Comparison of ENCODE assay signal across 1 cellular context in the genomic region with DNA sequence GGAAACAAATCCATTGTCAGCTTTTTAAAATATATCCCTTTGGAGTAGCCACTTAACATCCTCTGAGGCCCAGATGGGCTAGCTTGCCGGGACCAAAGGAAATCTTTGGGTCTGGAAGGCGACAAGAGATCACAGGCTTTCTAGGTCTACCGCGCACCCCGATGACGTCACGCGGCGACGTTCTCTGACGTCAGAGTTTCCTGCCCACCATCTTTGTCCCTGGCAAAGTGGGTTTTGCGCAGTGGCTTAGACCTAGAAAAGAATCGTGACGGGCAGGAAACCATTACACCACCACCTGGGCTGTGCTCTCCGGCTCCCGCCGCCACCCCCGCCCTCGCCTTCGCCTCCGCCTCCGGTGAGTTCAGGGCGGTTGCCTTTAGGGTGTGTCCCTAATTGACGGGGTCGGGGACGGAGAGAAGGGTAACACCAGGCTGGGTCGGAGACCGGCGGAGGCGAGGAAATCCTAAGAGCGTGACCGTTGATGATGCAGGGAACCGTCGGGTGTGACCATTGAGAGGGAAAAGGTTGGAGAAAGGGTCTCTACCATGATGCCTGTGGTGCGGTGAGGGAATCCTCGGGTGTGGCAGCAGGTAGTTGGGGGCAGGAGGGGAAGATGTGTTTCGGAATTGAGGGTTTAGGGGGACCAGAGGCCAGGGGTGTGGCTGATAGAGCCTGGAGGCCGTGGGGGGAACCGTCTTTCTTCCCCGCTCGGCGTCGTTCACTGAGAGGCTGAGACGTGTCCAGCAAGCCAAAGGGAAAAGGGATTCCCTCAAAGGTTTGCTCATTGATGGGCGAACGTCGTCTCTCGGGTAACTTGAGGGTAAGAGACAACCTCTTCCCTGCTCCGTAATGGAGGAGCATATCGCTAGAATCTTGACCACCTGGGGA.
A peak's percentile ranks its signal among the peaks of the same experiment; 100 is the strongest.
TF ChIP-seq lines count a peak whose summit lies in the region.

A gene (plus strand): TSS at position 249 of the 888 bp plus-strand sequence. CDS start 6,709 bp downstream, outside the sequence.

TF ChIP-seq in HepG2, 621 proteins besides CTCF, POLR2A, EP300 and RAD21 (continued from another document and continues in another):
- TF ChIP-seq, protein P1, sequence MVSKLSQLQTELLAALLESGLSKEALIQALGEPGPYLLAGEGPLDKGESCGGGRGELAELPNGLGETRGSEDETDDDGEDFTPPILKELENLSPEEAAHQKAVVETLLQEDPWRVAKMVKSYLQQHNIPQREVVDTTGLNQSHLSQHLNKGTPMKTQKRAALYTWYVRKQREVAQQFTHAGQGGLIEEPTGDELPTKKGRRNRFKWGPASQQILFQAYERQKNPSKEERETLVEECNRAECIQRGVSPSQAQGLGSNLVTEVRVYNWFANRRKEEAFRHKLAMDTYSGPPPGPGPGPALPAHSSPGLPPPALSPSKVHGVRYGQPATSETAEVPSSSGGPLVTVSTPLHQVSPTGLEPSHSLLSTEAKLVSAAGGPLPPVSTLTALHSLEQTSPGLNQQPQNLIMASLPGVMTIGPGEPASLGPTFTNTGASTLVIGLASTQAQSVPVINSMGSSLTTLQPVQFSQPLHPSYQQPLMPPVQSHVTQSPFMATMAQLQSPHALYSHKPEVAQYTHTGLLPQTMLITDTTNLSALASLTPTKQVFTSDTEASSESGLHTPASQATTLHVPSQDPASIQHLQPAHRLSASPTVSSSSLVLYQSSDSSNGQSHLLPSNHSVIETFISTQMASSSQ (IDR thresholded peaks at IDR 0.05; ENCODE audit: low read depth) = no peak
- TF ChIP-seq, protein P1 (CRISPR knock-in tag; IDR thresholded peaks at IDR 0.05; ENCODE audit: borderline replicate concordance) = no peak
- TF ChIP-seq NFATC3 (CRISPR knock-in tag; IDR thresholded peaks at IDR 0.05) (no peak), ZIK1 (CRISPR knock-in tag; IDR thresholded peaks at IDR 0.05; ENCODE audit: borderline replicate concordance, low read depth) (0 out of 2 replicates have a peak, but pooled peaks have one; percentile 22), POGZ (CRISPR knock-in tag; IDR thresholded peaks at IDR 0.05) (peak; percentile 98), PAF1 (CRISPR knock-in tag; IDR thresholded peaks at IDR 0.05) (no peak), ZBTB7B (CRISPR knock-in tag; IDR thresholded peaks at IDR 0.05) (0 out of 2 replicates have a peak, but pooled peaks have one; percentile 39), CENPT (CRISPR knock-in tag; IDR thresholded peaks at IDR 0.05; ENCODE audit: low read depth) (no peak), SMC3 (IDR thresholded peaks at IDR 0.05; ENCODE audit: low read length) (no peak), ZFX (CRISPR knock-in tag; IDR thresholded peaks at IDR 0.05; ENCODE audit: low read depth) (peak; percentile 72), ZMYM3 (CRISPR knock-in tag; IDR thresholded peaks at IDR 0.05) (no peak), SALL2 (CRISPR knock-in tag; IDR thresholded peaks at IDR 0.05) (peak; percentile 26; the same call in 1 of the 2 replicates), ZNF546 (CRISPR knock-in tag; conservative IDR thresholded peaks at IDR 0.05) (no peak), SPEN (CRISPR knock-in tag; IDR thresholded peaks at IDR 0.05; ENCODE audit: low read depth) (peak; percentile 90), MIER2 (CRISPR knock-in tag; IDR thresholded peaks at IDR 0.05) (no peak), SMARCC2 (IDR thresholded peaks at IDR 0.05) (peak; percentile 98; the same call in 1 of the 2 replicates), ZFY (CRISPR knock-in tag; IDR thresholded peaks at IDR 0.05) (peak; percentile 62; the same call in 1 of the 2 replicates), ZNF598 (CRISPR knock-in tag; IDR thresholded peaks at IDR 0.05; ENCODE audit: borderline replicate concordance) (no peak), HDAC6 (IDR thresholded peaks at IDR 0.05; ENCODE audit: low read depth, low read length) (no peak), HDAC1 (CRISPR knock-in tag; IDR thresholded peaks at IDR 0.05) (peak; percentile 82), ZNF562 (CRISPR knock-in tag; IDR thresholded peaks at IDR 0.05; ENCODE audit: borderline replicate concordance) (no peak), ELF1 (CRISPR knock-in tag; IDR thresholded peaks at IDR 0.05) (peak; percentile 94), ZNF850 (CRISPR knock-in tag; conservative IDR thresholded peaks at IDR 0.05) (no peak), ZKSCAN5 (CRISPR knock-in tag; IDR thresholded peaks at IDR 0.05) (no peak), MAFK (conservative IDR thresholded peaks at IDR 0.05 in 1 of 2, IDR thresholded peaks at IDR 0.05 in 1 of 2; ENCODE audit: low read length in 2 of 2) (0 out of 4 replicates have a peak, but pooled peaks of 1 of the 2 experiments have one; percentile 0), ZNF343 (CRISPR knock-in tag; IDR thresholded peaks at IDR 0.05) (no peak), ZNF274 (CRISPR knock-in tag; IDR thresholded peaks at IDR 0.05) (no peak)
- TF ChIP-seq, protein P2, sequence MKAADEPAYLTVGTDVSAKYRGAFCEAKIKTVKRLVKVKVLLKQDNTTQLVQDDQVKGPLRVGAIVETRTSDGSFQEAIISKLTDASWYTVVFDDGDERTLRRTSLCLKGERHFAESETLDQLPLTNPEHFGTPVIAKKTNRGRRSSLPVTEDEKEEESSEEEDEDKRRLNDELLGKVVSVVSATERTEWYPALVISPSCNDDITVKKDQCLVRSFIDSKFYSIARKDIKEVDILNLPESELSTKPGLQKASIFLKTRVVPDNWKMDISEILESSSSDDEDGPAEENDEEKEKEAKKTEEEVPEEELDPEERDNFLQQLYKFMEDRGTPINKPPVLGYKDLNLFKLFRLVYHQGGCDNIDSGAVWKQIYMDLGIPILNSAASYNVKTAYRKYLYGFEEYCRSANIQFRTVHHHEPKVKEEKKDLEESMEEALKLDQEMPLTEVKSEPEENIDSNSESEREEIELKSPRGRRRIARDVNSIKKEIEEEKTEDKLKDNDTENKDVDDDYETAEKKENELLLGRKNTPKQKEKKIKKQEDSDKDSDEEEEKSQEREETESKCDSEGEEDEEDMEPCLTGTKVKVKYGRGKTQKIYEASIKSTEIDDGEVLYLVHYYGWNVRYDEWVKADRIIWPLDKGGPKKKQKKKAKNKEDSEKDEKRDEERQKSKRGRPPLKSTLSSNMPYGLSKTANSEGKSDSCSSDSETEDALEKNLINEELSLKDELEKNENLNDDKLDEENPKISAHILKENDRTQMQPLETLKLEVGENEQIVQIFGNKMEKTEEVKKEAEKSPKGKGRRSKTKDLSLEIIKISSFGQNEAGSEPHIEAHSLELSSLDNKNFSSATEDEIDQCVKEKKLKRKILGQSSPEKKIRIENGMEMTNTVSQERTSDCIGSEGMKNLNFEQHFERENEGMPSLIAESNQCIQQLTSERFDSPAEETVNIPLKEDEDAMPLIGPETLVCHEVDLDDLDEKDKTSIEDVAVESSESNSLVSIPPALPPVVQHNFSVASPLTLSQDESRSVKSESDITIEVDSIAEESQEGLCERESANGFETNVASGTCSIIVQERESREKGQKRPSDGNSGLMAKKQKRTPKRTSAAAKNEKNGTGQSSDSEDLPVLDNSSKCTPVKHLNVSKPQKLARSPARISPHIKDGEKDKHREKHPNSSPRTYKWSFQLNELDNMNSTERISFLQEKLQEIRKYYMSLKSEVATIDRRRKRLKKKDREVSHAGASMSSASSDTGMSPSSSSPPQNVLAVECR (CRISPR knock-in tag; IDR thresholded peaks at IDR 0.05; ENCODE audit: borderline replicate concordance) = peak; percentile 91; the same call in 1 of the 2 replicates
- TF ChIP-seq, protein P3, sequence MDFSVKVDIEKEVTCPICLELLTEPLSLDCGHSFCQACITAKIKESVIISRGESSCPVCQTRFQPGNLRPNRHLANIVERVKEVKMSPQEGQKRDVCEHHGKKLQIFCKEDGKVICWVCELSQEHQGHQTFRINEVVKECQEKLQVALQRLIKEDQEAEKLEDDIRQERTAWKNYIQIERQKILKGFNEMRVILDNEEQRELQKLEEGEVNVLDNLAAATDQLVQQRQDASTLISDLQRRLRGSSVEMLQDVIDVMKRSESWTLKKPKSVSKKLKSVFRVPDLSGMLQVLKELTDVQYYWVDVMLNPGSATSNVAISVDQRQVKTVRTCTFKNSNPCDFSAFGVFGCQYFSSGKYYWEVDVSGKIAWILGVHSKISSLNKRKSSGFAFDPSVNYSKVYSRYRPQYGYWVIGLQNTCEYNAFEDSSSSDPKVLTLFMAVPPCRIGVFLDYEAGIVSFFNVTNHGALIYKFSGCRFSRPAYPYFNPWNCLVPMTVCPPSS (IDR thresholded peaks at IDR 0.05) = no peak
- TF ChIP-seq, protein P4, sequence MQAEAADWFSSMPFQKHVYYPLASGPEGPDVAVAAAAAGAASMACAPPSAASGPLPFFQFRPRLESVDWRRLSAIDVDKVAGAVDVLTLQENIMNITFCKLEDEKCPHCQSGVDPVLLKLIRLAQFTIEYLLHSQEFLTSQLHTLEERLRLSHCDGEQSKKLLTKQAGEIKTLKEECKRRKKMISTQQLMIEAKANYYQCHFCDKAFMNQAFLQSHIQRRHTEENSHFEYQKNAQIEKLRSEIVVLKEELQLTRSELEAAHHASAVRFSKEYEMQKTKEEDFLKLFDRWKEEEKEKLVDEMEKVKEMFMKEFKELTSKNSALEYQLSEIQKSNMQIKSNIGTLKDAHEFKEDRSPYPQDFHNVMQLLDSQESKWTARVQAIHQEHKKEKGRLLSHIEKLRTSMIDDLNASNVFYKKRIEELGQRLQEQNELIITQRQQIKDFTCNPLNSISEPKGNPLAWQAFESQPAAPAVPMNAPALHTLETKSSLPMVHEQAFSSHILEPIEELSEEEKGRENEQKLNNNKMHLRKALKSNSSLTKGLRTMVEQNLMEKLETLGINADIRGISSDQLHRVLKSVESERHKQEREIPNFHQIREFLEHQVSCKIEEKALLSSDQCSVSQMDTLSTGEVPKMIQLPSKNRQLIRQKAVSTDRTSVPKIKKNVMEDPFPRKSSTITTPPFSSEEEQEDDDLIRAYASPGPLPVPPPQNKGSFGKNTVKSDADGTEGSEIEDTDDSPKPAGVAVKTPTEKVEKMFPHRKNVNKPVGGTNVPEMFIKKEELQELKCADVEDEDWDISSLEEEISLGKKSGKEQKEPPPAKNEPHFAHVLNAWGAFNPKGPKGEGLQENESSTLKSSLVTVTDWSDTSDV (CRISPR knock-in tag; IDR thresholded peaks at IDR 0.05) = peak; percentile 82
- TF ChIP-seq, protein P5, sequence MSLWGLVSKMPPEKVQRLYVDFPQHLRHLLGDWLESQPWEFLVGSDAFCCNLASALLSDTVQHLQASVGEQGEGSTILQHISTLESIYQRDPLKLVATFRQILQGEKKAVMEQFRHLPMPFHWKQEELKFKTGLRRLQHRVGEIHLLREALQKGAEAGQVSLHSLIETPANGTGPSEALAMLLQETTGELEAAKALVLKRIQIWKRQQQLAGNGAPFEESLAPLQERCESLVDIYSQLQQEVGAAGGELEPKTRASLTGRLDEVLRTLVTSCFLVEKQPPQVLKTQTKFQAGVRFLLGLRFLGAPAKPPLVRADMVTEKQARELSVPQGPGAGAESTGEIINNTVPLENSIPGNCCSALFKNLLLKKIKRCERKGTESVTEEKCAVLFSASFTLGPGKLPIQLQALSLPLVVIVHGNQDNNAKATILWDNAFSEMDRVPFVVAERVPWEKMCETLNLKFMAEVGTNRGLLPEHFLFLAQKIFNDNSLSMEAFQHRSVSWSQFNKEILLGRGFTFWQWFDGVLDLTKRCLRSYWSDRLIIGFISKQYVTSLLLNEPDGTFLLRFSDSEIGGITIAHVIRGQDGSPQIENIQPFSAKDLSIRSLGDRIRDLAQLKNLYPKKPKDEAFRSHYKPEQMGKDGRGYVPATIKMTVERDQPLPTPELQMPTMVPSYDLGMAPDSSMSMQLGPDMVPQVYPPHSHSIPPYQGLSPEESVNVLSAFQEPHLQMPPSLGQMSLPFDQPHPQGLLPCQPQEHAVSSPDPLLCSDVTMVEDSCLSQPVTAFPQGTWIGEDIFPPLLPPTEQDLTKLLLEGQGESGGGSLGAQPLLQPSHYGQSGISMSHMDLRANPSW (CRISPR knock-in tag; IDR thresholded peaks at IDR 0.05; ENCODE audit: borderline replicate concordance) = no peak
- TF ChIP-seq, protein P6, sequence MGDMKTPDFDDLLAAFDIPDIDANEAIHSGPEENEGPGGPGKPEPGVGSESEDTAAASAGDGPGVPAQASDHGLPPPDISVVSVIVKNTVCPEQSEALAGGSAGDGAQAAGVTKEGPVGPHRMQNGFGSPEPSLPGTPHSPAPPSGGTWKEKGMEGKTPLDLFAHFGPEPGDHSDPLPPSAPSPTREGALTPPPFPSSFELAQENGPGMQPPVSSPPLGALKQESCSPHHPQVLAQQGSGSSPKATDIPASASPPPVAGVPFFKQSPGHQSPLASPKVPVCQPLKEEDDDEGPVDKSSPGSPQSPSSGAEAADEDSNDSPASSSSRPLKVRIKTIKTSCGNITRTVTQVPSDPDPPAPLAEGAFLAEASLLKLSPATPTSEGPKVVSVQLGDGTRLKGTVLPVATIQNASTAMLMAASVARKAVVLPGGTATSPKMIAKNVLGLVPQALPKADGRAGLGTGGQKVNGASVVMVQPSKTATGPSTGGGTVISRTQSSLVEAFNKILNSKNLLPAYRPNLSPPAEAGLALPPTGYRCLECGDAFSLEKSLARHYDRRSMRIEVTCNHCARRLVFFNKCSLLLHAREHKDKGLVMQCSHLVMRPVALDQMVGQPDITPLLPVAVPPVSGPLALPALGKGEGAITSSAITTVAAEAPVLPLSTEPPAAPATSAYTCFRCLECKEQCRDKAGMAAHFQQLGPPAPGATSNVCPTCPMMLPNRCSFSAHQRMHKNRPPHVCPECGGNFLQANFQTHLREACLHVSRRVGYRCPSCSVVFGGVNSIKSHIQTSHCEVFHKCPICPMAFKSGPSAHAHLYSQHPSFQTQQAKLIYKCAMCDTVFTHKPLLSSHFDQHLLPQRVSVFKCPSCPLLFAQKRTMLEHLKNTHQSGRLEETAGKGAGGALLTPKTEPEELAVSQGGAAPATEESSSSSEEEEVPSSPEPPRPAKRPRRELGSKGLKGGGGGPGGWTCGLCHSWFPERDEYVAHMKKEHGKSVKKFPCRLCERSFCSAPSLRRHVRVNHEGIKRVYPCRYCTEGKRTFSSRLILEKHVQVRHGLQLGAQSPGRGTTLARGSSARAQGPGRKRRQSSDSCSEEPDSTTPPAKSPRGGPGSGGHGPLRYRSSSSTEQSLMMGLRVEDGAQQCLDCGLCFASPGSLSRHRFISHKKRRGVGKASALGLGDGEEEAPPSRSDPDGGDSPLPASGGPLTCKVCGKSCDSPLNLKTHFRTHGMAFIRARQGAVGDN (CRISPR knock-in tag; IDR thresholded peaks at IDR 0.05) = peak; percentile 87
- TF ChIP-seq, protein P7, sequence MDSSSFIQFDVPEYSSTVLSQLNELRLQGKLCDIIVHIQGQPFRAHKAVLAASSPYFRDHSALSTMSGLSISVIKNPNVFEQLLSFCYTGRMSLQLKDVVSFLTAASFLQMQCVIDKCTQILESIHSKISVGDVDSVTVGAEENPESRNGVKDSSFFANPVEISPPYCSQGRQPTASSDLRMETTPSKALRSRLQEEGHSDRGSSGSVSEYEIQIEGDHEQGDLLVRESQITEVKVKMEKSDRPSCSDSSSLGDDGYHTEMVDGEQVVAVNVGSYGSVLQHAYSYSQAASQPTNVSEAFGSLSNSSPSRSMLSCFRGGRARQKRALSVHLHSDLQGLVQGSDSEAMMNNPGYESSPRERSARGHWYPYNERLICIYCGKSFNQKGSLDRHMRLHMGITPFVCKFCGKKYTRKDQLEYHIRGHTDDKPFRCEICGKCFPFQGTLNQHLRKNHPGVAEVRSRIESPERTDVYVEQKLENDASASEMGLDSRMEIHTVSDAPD (CRISPR knock-in tag; IDR thresholded peaks at IDR 0.05) = no peak
